Comparison of ENCODE assay signal across 8 cellular contexts in the genomic region with DNA sequence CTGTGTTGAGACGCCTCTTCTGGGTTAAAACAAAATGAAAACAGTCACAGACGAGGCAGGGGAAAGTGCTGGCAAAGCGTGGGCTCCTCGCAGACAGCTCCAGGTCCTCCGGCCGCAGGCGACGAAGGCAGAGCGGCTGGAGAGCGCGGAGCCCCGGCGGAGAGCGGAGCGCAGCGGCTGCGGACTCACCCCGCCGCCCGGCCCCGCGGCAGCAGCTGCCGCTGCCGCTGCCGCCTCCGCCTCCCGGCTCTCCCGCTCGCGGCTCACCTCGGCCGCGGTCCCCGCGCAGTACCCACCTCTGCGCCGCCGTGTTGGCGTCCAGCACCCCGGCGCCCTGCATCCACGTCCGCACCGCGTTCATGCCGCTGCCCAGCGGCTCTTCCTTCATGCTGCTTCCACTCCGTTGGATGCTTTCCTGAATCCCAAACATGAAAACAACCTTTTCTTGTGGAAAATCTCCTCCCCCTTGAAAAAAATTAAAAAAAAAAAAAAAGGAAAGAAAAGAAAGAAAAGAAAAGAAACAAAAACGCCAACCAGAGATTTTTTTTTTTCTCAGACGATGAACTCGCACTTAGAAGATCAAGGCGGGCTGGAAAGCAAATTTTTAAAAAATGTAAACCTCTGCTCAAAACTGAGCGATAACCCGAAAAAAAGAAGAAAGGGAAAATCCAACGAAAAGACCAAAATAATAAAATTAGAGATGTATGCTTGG. TPM values are rescaled to one million over a fixed set of nuclear protein-coding genes. Genes with fewer than 3 reads are reported as not detected.
DNase-seq lines count a peak whose midpoint lies in the region; ATAC-seq and TF ChIP-seq lines count a peak whose summit lies in the region.

No MANE protein-coding gene starts in this region.

- H3K4me3 ChIP-seq in Loucy (ENCODE audit: low read length, poor library complexity, severe bottlenecking), result peak overlapping the region; percentile 92
- H3K4me3 ChIP-seq in WERI-Rb-1 (ENCODE audit: low read depth, low read length), result peak overlapping the region; percentile 53
- peak overlapping the region; percentile 26 to 76 (median 55) for H3K4me3 ChIP-seq in dorsolateral prefrontal cortex
- H3K4me3 ChIP-seq in lower lobe of right lung, result peak overlapping the region; percentile 59
- peak overlapping the region; percentile 44 to 55 (median 52) for H3K4me3 ChIP-seq in stomach

- POLR2A ChIA-PET in CD4-positive, alpha-beta T cell (lab: Charles Lee), result interaction anchor here (1.0 kb wide), 1 partner anchor 394 kb away, joined by 4 read pairs; no protein-coding TSS in a partner anchor

- no peaks in the 10 kb centered on the region for H3K9me3 ChIP-seq in CD4-positive, alpha-beta T cell (ENCODE audit: control insufficient read depth, low read length)
- H3K9me3 ChIP-seq in Loucy (ENCODE audit: insufficient read depth, low read depth, low read length) (no peaks in the 10 kb centered on the region), WERI-Rb-1 (ENCODE audit: severe bottlenecking) (no peaks in the 10 kb centered on the region), lower lobe of right lung (no peaks in the 10 kb centered on the region), stomach (no peaks in the 10 kb centered on the region)

- H3K36me3 Mint-ChIP-seq in CD4-positive, alpha-beta T cell (ENCODE audit: low read depth), result peaks cover 11% of the 10 kb centered on the region

- H4K20me1 ChIP-seq in Loucy (ENCODE audit: insufficient read depth, low read length, poor library complexity, severe bottlenecking), result no peaks in the 10 kb centered on the region

- no peaks in the 10 kb centered on the region for H3K36me3 ChIP-seq in Loucy (ENCODE audit: insufficient read depth, low read length)
- H3K36me3 ChIP-seq in WERI-Rb-1, result no peaks in the 10 kb centered on the region
- H3K36me3 ChIP-seq in lower lobe of right lung, result no peaks in the 10 kb centered on the region
- H3K36me3 ChIP-seq in stomach, result no peaks in the 10 kb centered on the region

- H3F3A ChIP-seq in Loucy (ENCODE audit: low read depth), result no peaks in the 10 kb centered on the region

- WGBS in stomach, 5 donors, result 1 to 3% (median 2%) methylated on average over 47 to 55 of the region's 55 CpGs

- peak in 4 of 10 experiments; percentile 13 to 49 (median 32) for DNase-seq in CD4-positive, alpha-beta T cell
- DNase-seq in WERI-Rb-1 (peak; percentile 55), dorsolateral prefrontal cortex (peak in 1 of 10 donors; percentile 71), lower lobe of right lung (peak; percentile 48), stomach (no peak)

- peaks cover 62% of the 10 kb centered on the region for H3K79me2 ChIP-seq in Loucy (ENCODE audit: insufficient read depth, low read length)

- peak overlapping the region; percentile 79 for H3K27ac Mint-ChIP-seq in CD4-positive, alpha-beta T cell

- peaks cover 81% of the 10 kb centered on the region for H3K27me3 Mint-ChIP-seq in CD4-positive, alpha-beta T cell

- intact Hi-C loops in CD4-positive, alpha-beta T cell (cut with DNase I, micrococcal nuclease), result no loop called here
- intact Hi-C loops in dorsolateral prefrontal cortex (cut with DNase I) (no loop called here), lower lobe of right lung (cut with DNase I) (no loop called here), stomach (cut with DNase I; ENCODE audit: low total_unique reads) (no loop called here)

- no peaks in the 10 kb centered on the region for H3K9me3 Mint-ChIP-seq in CD4-positive, alpha-beta T cell

- TF ChIP-seq CTCF in CD4-positive, alpha-beta T cell (IDR thresholded peaks at IDR 0.05), result no peak
- TF ChIP-seq CTCF in Loucy (conservative IDR thresholded peaks at IDR 0.05; ENCODE audit: low read length) (no peak), WERI-Rb-1 (IDR thresholded peaks at IDR 0.05; ENCODE audit: low read depth, low read length) (no peak), dorsolateral prefrontal cortex (IDR thresholded peaks at IDR 0.05 in 54 of 56, conservative IDR thresholded peaks at IDR 0.05 in 2 of 56; ENCODE audit: low read depth in 1 of 56, partially characterized antibody in 56 of 56) (peak in 1 of 56 donors; percentile 12), lower lobe of right lung (IDR thresholded peaks at IDR 0.05) (no peak), stomach (IDR thresholded peaks at IDR 0.05) (no peak)

- peaks cover 33% of the 10 kb centered on the region for H3K4me1 ChIP-seq in Loucy (ENCODE audit: insufficient read depth, low read length, poor library complexity, severe bottlenecking)
- peaks cover 21% of the 10 kb centered on the region for H3K4me1 ChIP-seq in lower lobe of right lung
- peaks cover 14 to 61% (median 48%) of the 10 kb centered on the region in 4 donors for H3K4me1 ChIP-seq in stomach

- H3K4me3 Mint-ChIP-seq in CD4-positive, alpha-beta T cell, result peak overlapping the region; percentile 93

- peaks cover 44% of the 10 kb centered on the region for H3K27me3 ChIP-seq in CD4-positive, alpha-beta T cell (ENCODE audit: control insufficient read depth, insufficient read depth, low read length)
- no peaks in the 10 kb centered on the region for H3K27me3 ChIP-seq in Loucy (ENCODE audit: insufficient read depth, low read length, poor library complexity, severe bottlenecking)
- H3K27me3 ChIP-seq in WERI-Rb-1 (ENCODE audit: insufficient read depth, low read depth, severe bottlenecking), result peaks cover 13% of the 10 kb centered on the region
- peaks cover 0 to 100% (median 81%) of the 10 kb centered on the region in 45 donors for H3K27me3 ChIP-seq in dorsolateral prefrontal cortex
- H3K27me3 ChIP-seq in lower lobe of right lung (ENCODE audit: low read depth), result peaks cover 83% of the 10 kb centered on the region
- peaks cover 9 to 96% (median 67%) of the 10 kb centered on the region in 3 donors for H3K27me3 ChIP-seq in stomach

- no peak for TF ChIP-seq POLR2A in stomach (IDR thresholded peaks at IDR 0.05)

- CTCF ChIA-PET in CD4-positive, alpha-beta T cell (lab: Charles Lee), result no interaction called here

- ATAC-seq in CD4-positive, alpha-beta T cell (ENCODE audit: poor library complexity), result peak; percentile 27
- ATAC-seq in GM19463 (IDR thresholded peaks at IDR 0.05; ENCODE audit: unreplicated experiment), result peak; percentile 18
- peak; percentile 18 to 37 for ATAC-seq in lower lobe of right lung
- ATAC-seq in GM18858 (IDR thresholded peaks at IDR 0.05; ENCODE audit: unreplicated experiment), result no peak

- H3K4me2 ChIP-seq in Loucy (ENCODE audit: low read depth, low read length, poor library complexity, severe bottlenecking), result peak overlapping the region; percentile 99

- H3K27ac ChIP-seq in CD4-positive, alpha-beta T cell (ENCODE audit: low read depth, low read length), result no peak overlapping the region
- H3K27ac ChIP-seq in WERI-Rb-1, result peak overlapping the region; percentile 30
- H3K27ac ChIP-seq in dorsolateral prefrontal cortex, result peak overlapping the region in 50 of 59 donors; percentile 0 to 88 (median 70)
- H3K27ac ChIP-seq in lower lobe of right lung, result peak overlapping the region; percentile 68
- H3K27ac ChIP-seq in stomach, result peak overlapping the region; percentile 61 to 85 (median 79)

- no peaks in the 10 kb centered on the region for H3K9me2 ChIP-seq in Loucy (replicated peaks; ENCODE audit: low read depth, low read length)

- H2AFZ ChIP-seq in Loucy (ENCODE audit: low read length), result no peak overlapping the region

- H3K9ac ChIP-seq in Loucy (ENCODE audit: low read depth, low read length, poor library complexity, severe bottlenecking), result peak overlapping the region; percentile 93

- H3K4me1 Mint-ChIP-seq in CD4-positive, alpha-beta T cell (ENCODE audit: low read depth), result peaks cover 41% of the 10 kb centered on the region

- TF ChIP-seq EP300 in stomach (IDR thresholded peaks at IDR 0.05), result no peak

RNA-seq across cellular contexts. Expression of a gene that starts 0.5 kb away (rescaled TPM):
- under 1 TPM; 0.20 to 0.52 TPM for total RNA-seq in CD4-positive, alpha-beta T cell
- total RNA-seq in dorsolateral prefrontal cortex (10 to 100 TPM in 11 of 120 experiments, 1 to 10 TPM in 109; 2.0 to 17.9 (median 5.2) TPM), lower lobe of right lung (10.6 TPM), stomach (10 to 100 TPM in 3 of 5 donors, 1 to 10 TPM in 2; 8.4 to 70.6 (median 18.0) TPM)
- 1 to 10 TPM; 1.8 to 1.9 (median 1.9) TPM for polyA plus RNA-seq in stomach
